1 cellular context compared by ENCODE assay signal in genomic region chr12:120980800-120981368, GRCh38.
A peak's percentile ranks its signal among the peaks of the same experiment; 100 is the strongest.
TF ChIP-seq lines count a peak whose summit lies in the region.

No MANE protein-coding gene starts in this region.

TF ChIP-seq in liver, 16 proteins besides CTCF, POLR2A, EP300 and RAD21 (continued from another document):
- TF ChIP-seq EGR1 (IDR thresholded peaks at IDR 0.05; ENCODE audit: low read depth in 2 of 2) (no peak), HNF4A (conservative IDR thresholded peaks at IDR 0.05) (peak; percentile 27 to 48), MAX (IDR thresholded peaks at IDR 0.05) (no peak), SP1 (IDR thresholded peaks at IDR 0.05) (peak; percentile 31), REST (IDR thresholded peaks at IDR 0.05) (no peak), ATF3 (IDR thresholded peaks at IDR 0.05) (no peak), RXRA (IDR thresholded peaks at IDR 0.05) (peak in 1 of 2 donors; percentile 34), HNF4G (IDR thresholded peaks at IDR 0.05) (peak; percentile 22), YY1 (IDR thresholded peaks at IDR 0.05) (no peak)
TF ChIP-seq in liver: peak in this region for 7.
